1 cellular context compared by ENCODE assay signal in genomic region chr22:46910624-46911023, GRCh38.
TF ChIP-seq lines count a peak whose summit lies in the region.

No MANE protein-coding gene starts in this region.

TF ChIP-seq in GM23338, 12 proteins besides CTCF, POLR2A, EP300 and RAD21:
- no peak for TF ChIP-seq ZNF462 (CRISPR knock-in tag; IDR thresholded peaks at IDR 0.05)
- TF ChIP-seq STAT1 (IDR thresholded peaks at IDR 0.05; ENCODE audit: unreplicated experiment) = no peak
- no peak for TF ChIP-seq NANOG (IDR thresholded peaks at IDR 0.05; ENCODE audit: borderline replicate concordance)
- TF ChIP-seq EZH2 (IDR thresholded peaks at IDR 0.05; ENCODE audit: low read depth, unreplicated experiment) = no peak
- no peak for TF ChIP-seq CREB1 (CRISPR knock-in tag; IDR thresholded peaks at IDR 0.05; ENCODE audit: low read depth)
- TF ChIP-seq ZNF331 (CRISPR knock-in tag; IDR thresholded peaks at IDR 0.05; ENCODE audit: low read depth) = no peak
- TF ChIP-seq JUNB (IDR thresholded peaks at IDR 0.05; ENCODE audit: unreplicated experiment) = no peak
